In genomic region chr6:158797331-158798202, GRCh38 we compare ENCODE assay signal across 12 cellular contexts. TPM values are rescaled to one million over a fixed set of nuclear protein-coding genes. Genes with fewer than 3 reads are reported as not detected.
DNase-seq lines count a peak whose midpoint lies in the region; ATAC-seq and TF ChIP-seq lines count a peak whose summit lies in the region.
"Had no signal": no experiment of that assay in that cellular context is flagged by ENCODE, and none has a peak within 500 bp of the region (broad histone marks: within the 10 kb centered on the region; RNA-seq: fewer than 3 reads in every experiment).

No MANE protein-coding gene starts in this region.

- no peak for TF ChIP-seq CTCF in cardiac muscle cell (IDR thresholded peaks at IDR 0.05; ENCODE audit: low read depth, low read length)

- no peak for ATAC-seq in activated CD8-positive, alpha-beta memory T cell treated with anti-CD3 and anti-CD28 coated beads, Interleukin-2, amount 10 ng/mL, durations not matched to agents 7 days and 5 days
- ATAC-seq in activated naive CD4-positive, alpha-beta T cell treated with anti-CD3 and anti-CD28 coated beads, Interleukin-2, amount 50 U/mL, for 72 hours, result peak; percentile 28 to 29
- no peak for ATAC-seq in HG03571 (IDR thresholded peaks at IDR 0.05; ENCODE audit: unreplicated experiment)
- ATAC-seq: foreskin keratinocyte had no signal

- H3K4me3 Mint-ChIP-seq in activated CD8-positive, alpha-beta memory T cell treated with anti-CD3 and anti-CD28 coated beads, Interleukin-2, amount 10 ng/mL, durations not matched to agents 7 days and 5 days, result no peak overlapping the region

- H3K27ac ChIP-seq in cardiac muscle cell, result peak overlapping the region; percentile 93
- H3K27ac ChIP-seq in thymus (ENCODE audit: low read depth), result peak overlapping the region; percentile 31
- H3K27ac ChIP-seq: foreskin keratinocyte had no signal

- no peak overlapping the region for H3K27ac Mint-ChIP-seq in activated CD8-positive, alpha-beta memory T cell treated with anti-CD3 and anti-CD28 coated beads, Interleukin-2, amount 10 ng/mL, durations not matched to agents 7 days and 5 days
- H3K27ac Mint-ChIP-seq in activated naive CD4-positive, alpha-beta T cell treated with anti-CD3 and anti-CD28 coated beads, Interleukin-2, amount 50 U/mL, for 72 hours, result peak overlapping the region; percentile 30 to 72

- H3K27me3 Mint-ChIP-seq in activated CD8-positive, alpha-beta memory T cell treated with anti-CD3 and anti-CD28 coated beads, Interleukin-2, amount 10 ng/mL, durations not matched to agents 7 days and 5 days, result no peaks in the 10 kb centered on the region

- H3K27me3 ChIP-seq in cardiac muscle cell, result no peaks in the 10 kb centered on the region
- H3K27me3 ChIP-seq in thymus (ENCODE audit: control insufficient read depth, insufficient read depth), result no peaks in the 10 kb centered on the region
- H3K27me3 ChIP-seq: foreskin keratinocyte had no signal

- H3K4me1 Mint-ChIP-seq in activated CD8-positive, alpha-beta memory T cell treated with anti-CD3 and anti-CD28 coated beads, Interleukin-2, amount 10 ng/mL, durations not matched to agents 7 days and 5 days, result peaks cover 81% of the 10 kb centered on the region

- CTCF ChIA-PET in activated CD8-positive, alpha-beta memory T cell treated with anti-CD3 and anti-CD28 coated beads, Interleukin-2, amount 10 ng/mL, durations not matched to agents 7 days and 5 days (lab: Charles Lee), result interaction anchor here (1.0 to 2.4 kb wide), 3 partner anchors 8 to 22 kb away, joined by 3 to 10 read pairs (median 5); partner anchors contain the start of gene EZR
- CTCF ChIA-PET in HEK293T (lab: Yijun Ruan, JAX), result interaction anchor here (0.7 kb wide), 1 partner anchor 50 kb away, joined by 4 read pairs; no protein-coding TSS in a partner anchor

- no peaks in the 10 kb centered on the region for H3K36me3 ChIP-seq in cardiac muscle cell
- H3K36me3 ChIP-seq in thymus (ENCODE audit: control insufficient read depth, insufficient read depth), result peaks cover 8% of the 10 kb centered on the region

- peaks cover 35% of the 10 kb centered on the region for H3K36me3 Mint-ChIP-seq in activated CD8-positive, alpha-beta memory T cell treated with anti-CD3 and anti-CD28 coated beads, Interleukin-2, amount 10 ng/mL, durations not matched to agents 7 days and 5 days
- H3K36me3 Mint-ChIP-seq in activated naive CD4-positive, alpha-beta T cell treated with anti-CD3 and anti-CD28 coated beads, Interleukin-2, amount 50 U/mL, for 72 hours, result peaks cover 0 to 24% of the 10 kb centered on the region in 2 donors

- H3K9me3 ChIP-seq in cardiac muscle cell (ENCODE audit: low read depth) (no peaks in the 10 kb centered on the region), thymus (ENCODE audit: control insufficient read depth) (no peaks in the 10 kb centered on the region)

- POLR2A ChIA-PET in HEK293T (lab: Yijun Ruan, JAX), result interaction anchor here (1.7 kb wide), 1 partner anchor 72 kb away, joined by 5 read pairs; no protein-coding TSS in a partner anchor

- DNase-seq in activated CD8-positive, alpha-beta memory T cell treated with anti-CD3 and anti-CD28 coated beads for 24 hours, result peak; percentile 57
- no peak for DNase-seq in activated CD8-positive, alpha-beta memory T cell treated with anti-CD3 and anti-CD28 coated beads, Interleukin-2, amount 10 ng/mL, durations not matched to agents 7 days and 5 days
- no peak for DNase-seq in activated naive CD4-positive, alpha-beta T cell treated with anti-CD3 and anti-CD28 coated beads, Interleukin-2, amount 50 U/mL, for 72 hours (ENCODE audit: low spot score in 2 of 2)
- DNase-seq in cardiac muscle cell (ENCODE audit: low read depth in 1 of 2, low spot score in 1 of 2) (peak; percentile 70 to 92), HEK293T (ENCODE audit: extremely low spot score) (no peak), cerebellum (ENCODE audit: low spot score) (no peak)
- DNase-seq: activated CD4-positive, alpha-beta T cell treated with anti-CD3 and anti-CD28 coated beads for 4 hours; NCI-H2171 treated with DMSO at 0.1 percent for 48 hours; stimulated activated naive CD4-positive, alpha-beta T cell had no signal

- H3K4me3 ChIP-seq in cardiac muscle cell (no peak overlapping the region), thymus (ENCODE audit: low read length) (no peak overlapping the region)

- 98% methylated on average over 3 of the region's 3 CpGs for WGBS in thymus

- H3K4me1 ChIP-seq in cardiac muscle cell (ENCODE audit: low read depth) (peaks cover 66% of the 10 kb centered on the region), thymus (ENCODE audit: control insufficient read depth, insufficient read depth, low read length) (peaks cover 2% of the 10 kb centered on the region)

- H3K9me3 Mint-ChIP-seq in activated CD8-positive, alpha-beta memory T cell treated with anti-CD3 and anti-CD28 coated beads, Interleukin-2, amount 10 ng/mL, durations not matched to agents 7 days and 5 days (ENCODE audit: low read depth), result no peaks in the 10 kb centered on the region
- H3K9me3 Mint-ChIP-seq in activated naive CD4-positive, alpha-beta T cell treated with anti-CD3 and anti-CD28 coated beads, Interleukin-2, amount 50 U/mL, for 72 hours, result no peaks in the 10 kb centered on the region

TF ChIP-seq in HEK293T, 16 proteins besides CTCF, POLR2A, EP300 and RAD21:
- no peak for TF ChIP-seq FOXA1 (IDR thresholded peaks at IDR 0.05)
- TF ChIP-seq SUZ12 (IDR thresholded peaks at IDR 0.05), result no peak
- TF ChIP-seq ZNF384 (IDR thresholded peaks at IDR 0.05), result no peak
- TF ChIP-seq L3MBTL2 (conservative IDR thresholded peaks at IDR 0.05), result no peak
- no peak for TF ChIP-seq NFRKB (IDR thresholded peaks at IDR 0.05)
- TF ChIP-seq FOXK2 (IDR thresholded peaks at IDR 0.05), result no peak
- no peak for TF ChIP-seq ARNT (IDR thresholded peaks at IDR 0.05)
- TF ChIP-seq LEF1 (IDR thresholded peaks at IDR 0.05; ENCODE audit: borderline replicate concordance), result no peak
- TF ChIP-seq FOXM1 (IDR thresholded peaks at IDR 0.05; ENCODE audit: borderline replicate concordance), result no peak
- TF ChIP-seq SP1 (IDR thresholded peaks at IDR 0.05), result no peak
- TF ChIP-seq ELF4 (IDR thresholded peaks at IDR 0.05), result no peak
- no peak for TF ChIP-seq PKNOX1 (IDR thresholded peaks at IDR 0.05)
- no peak for TF ChIP-seq CTBP1 (IDR thresholded peaks at IDR 0.05; ENCODE audit: borderline replicate concordance)
- no peak for TF ChIP-seq HDGF (IDR thresholded peaks at IDR 0.05; ENCODE audit: borderline replicate concordance)
- no peak for TF ChIP-seq BHLHE40 (IDR thresholded peaks at IDR 0.05; ENCODE audit: borderline replicate concordance)
- no peak for TF ChIP-seq TARDBP (IDR thresholded peaks at IDR 0.05)

RNA-seq across cellular contexts. Expression of gene EZR, which starts 21.6 kb away (rescaled TPM):
- 100 to 1,000 TPM; 187 to 214 TPM for total RNA-seq in activated CD8-positive, alpha-beta memory T cell treated with anti-CD3 and anti-CD28 coated beads, Interleukin-2, amount 10 ng/mL, durations not matched to agents 7 days and 5 days
- total RNA-seq in activated naive CD4-positive, alpha-beta T cell treated with anti-CD3 and anti-CD28 coated beads, Interleukin-2, amount 50 U/mL, for 72 hours, result 100 to 1,000 TPM; 187 to 207 TPM
- total RNA-seq in cardiac muscle cell (356 and 401 TPM in 2 replicates), cerebellum (47.4 TPM)
- polyA plus RNA-seq in cardiac muscle cell (375 and 448 TPM in 2 replicates), thymus (165 TPM)

Comparison
In these comparisons a context has a peak if more than half of its experiments do, and no peak if none do; other contexts are left out.
1. DNase-seq: peak in activated CD8-positive, alpha-beta memory T cell treated with anti-CD3 and anti-CD28 coated beads for 24 hours (single experiment) and cardiac muscle cell (2 of 2); none in activated CD8-positive, alpha-beta memory T cell treated with anti-CD3 and anti-CD28 coated beads, Interleukin-2, amount 10 ng/mL, durations not matched to agents 7 days and 5 days (single experiment), activated naive CD4-positive, alpha-beta T cell treated with anti-CD3 and anti-CD28 coated beads, Interleukin-2, amount 50 U/mL, for 72 hours (0 of 2), HEK293T (single experiment) and cerebellum (single experiment).
2. ATAC-seq: peak in activated naive CD4-positive, alpha-beta T cell treated with anti-CD3 and anti-CD28 coated beads, Interleukin-2, amount 50 U/mL, for 72 hours (2 of 2); none in activated CD8-positive, alpha-beta memory T cell treated with anti-CD3 and anti-CD28 coated beads, Interleukin-2, amount 10 ng/mL, durations not matched to agents 7 days and 5 days (single experiment) and HG03571 (single experiment).